8 cellular contexts compared by ENCODE assay signal in genomic region chr18:58044370-58045264, GRCh38. TPM values are rescaled to one million over a fixed set of nuclear protein-coding genes. Genes with fewer than 3 reads are reported as not detected.
DNase-seq lines count a peak whose midpoint lies in the region; ATAC-seq and TF ChIP-seq lines count a peak whose summit lies in the region.

No MANE protein-coding gene starts in this region.

- no peaks in the 10 kb centered on the region for H3K36me3 ChIP-seq in iPS-18a (ENCODE audit: control insufficient read depth, low read depth, low read length)
- no peaks in the 10 kb centered on the region for H3K36me3 ChIP-seq in skeletal muscle satellite cell (ENCODE audit: insufficient read depth, low read length)

- H3K9ac ChIP-seq in iPS-18a (ENCODE audit: low read length) (peak overlapping the region; percentile 57), skeletal muscle satellite cell (ENCODE audit: low read depth, low read length) (peak overlapping the region; percentile 48)

- H3K27ac ChIP-seq in HL-60 (replicated peaks) (no peak overlapping the region), iPS-18a (ENCODE audit: low read length) (no peak overlapping the region)

- in situ Hi-C loops in astrocyte of the cerebellum (cut with HindIII; ENCODE audit: low sequenced_read_pairs), result no loop called here

- H3K4me1 ChIP-seq in iPS-18a (ENCODE audit: control insufficient read depth, low read depth, low read length) (peaks cover 20% of the 10 kb centered on the region), skeletal muscle satellite cell (ENCODE audit: control insufficient read depth, insufficient read depth, low read length) (peaks cover 14% of the 10 kb centered on the region)

- peak; percentile 66 for DNase-seq in DMS53 treated with DMSO at 0.1 percent for 48 hours (lab: John Stamatoyannopoulos, UW; ENCODE audit: unreplicated experiment)
- DNase-seq in HL-60 (ENCODE audit: low read depth in 1 of 2, low spot score in 1 of 2), result peak; percentile 9 to 35
- peak; percentile 13 to 29 (median 16) for DNase-seq in T-helper 1 cell
- DNase-seq in astrocyte of the cerebellum (ENCODE audit: low read depth), result no peak
- no peak for DNase-seq in middle frontal gyrus (ENCODE audit: extremely low spot score, low spot score)

- TF ChIP-seq CTCF in HL-60 (IDR thresholded peaks at IDR 0.05; ENCODE audit: insufficient read depth, low read length) (no peak), astrocyte of the cerebellum (IDR thresholded peaks at IDR 0.05; ENCODE audit: low read depth, low read length, missing control alignments) (no peak)

- H3K9me3 ChIP-seq in iPS-18a (ENCODE audit: control insufficient read depth, low read depth, low read length) (no peaks in the 10 kb centered on the region), skeletal muscle satellite cell (replicated peaks; ENCODE audit: low read length) (no peaks in the 10 kb centered on the region)

- H3K27me3 ChIP-seq in HL-60 (ENCODE audit: insufficient read depth, poor library complexity, severe bottlenecking) (peaks cover 49% of the 10 kb centered on the region), iPS-18a (ENCODE audit: control insufficient read depth, insufficient read depth, low read length) (peaks cover 30% of the 10 kb centered on the region), skeletal muscle satellite cell (ENCODE audit: control insufficient read depth, insufficient read depth, low read length) (no peaks in the 10 kb centered on the region)

- ATAC-seq in GM21381 (IDR thresholded peaks at IDR 0.05; ENCODE audit: unreplicated experiment), result peak; percentile 37

- peak overlapping the region; percentile 61 for H3K4me3 ChIP-seq in HL-60 (replicated peaks; ENCODE audit: insufficient read depth, low read length)
- peak overlapping the region; percentile 76 for H3K4me3 ChIP-seq in astrocyte of the cerebellum (ENCODE audit: low read depth, low read length)
- peak overlapping the region; percentile 97 for H3K4me3 ChIP-seq in iPS-18a (ENCODE audit: low read length)
- peak overlapping the region; percentile 77 for H3K4me3 ChIP-seq in skeletal muscle satellite cell (ENCODE audit: low read length)

- peak overlapping the region; percentile 88 for H3K4me2 ChIP-seq in skeletal muscle satellite cell (ENCODE audit: low read length)

RNA-seq across cellular contexts. Expression of gene NEDD4L, which starts 0.6 kb away (rescaled TPM):
- 2.5 and 4.8 TPM in 2 replicates for total RNA-seq in skeletal muscle satellite cell (2012; rRNA removed)

Comparison
In these comparisons a context has a peak if more than half of its experiments do, and no peak if none do; other contexts are left out.
1. DNase-seq: peak in DMS53 treated with DMSO at 0.1 percent for 48 hours (single experiment), HL-60 (2 of 2) and T-helper 1 cell (5 of 5); none in astrocyte of the cerebellum (single experiment) and middle frontal gyrus (single experiment).
2. Peak in every context shown above with its lines, with median percentiles within 50 percentile points of each other: H3K4me3 ChIP-seq.